In the genomic region with DNA sequence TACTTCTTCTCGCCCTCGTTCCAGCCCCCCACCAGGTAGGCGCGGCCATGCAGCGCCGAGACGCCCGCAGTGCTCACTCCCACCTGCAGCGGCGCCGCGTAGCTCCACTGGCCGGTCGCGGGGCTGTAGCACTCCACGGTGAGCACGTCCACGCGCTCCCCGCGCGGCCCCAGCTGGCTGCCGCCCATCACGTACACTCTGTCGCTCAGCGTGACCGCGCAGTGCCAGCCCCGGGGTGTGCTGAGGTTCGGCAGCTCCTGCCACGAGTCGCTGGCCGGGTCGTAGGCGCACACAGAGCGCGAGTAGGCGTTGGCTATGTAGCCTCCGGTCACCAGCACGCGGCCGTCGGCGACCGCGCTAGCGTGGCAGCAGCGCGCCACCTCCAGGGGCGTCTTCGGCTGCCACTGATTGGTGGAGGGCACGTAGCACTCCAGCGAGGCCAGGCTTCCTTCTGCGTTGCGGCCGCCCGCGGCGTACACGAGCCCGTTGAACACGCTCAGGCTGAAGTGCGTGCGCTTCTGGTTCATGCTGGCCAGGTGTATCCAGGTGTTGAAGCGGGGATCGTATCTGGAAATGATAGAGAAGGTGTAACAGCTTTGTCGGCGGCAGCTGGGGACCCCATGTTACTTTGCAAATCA, we compare ENCODE assay signal across 8 cellular contexts. TPM values are rescaled to one million over a fixed set of nuclear protein-coding genes. Genes with fewer than 3 reads are reported as not detected.
DNase-seq lines count a peak whose midpoint lies in the region; ATAC-seq and TF ChIP-seq lines count a peak whose summit lies in the region.

No MANE protein-coding gene starts in this region.

- no peak overlapping the region for H3K4ac ChIP-seq in neuronal stem cell (ENCODE audit: low read length)

- H2AK5ac ChIP-seq in neuronal stem cell (ENCODE audit: low read depth, low read length), result no peak overlapping the region

- H4K91ac ChIP-seq in neuronal stem cell (ENCODE audit: low read depth, low read length, poor library complexity), result no peak overlapping the region

- no peak for TF ChIP-seq EP300 in gastroesophageal sphincter (IDR thresholded peaks at IDR 0.05)

- TF ChIP-seq POLR2A in gastroesophageal sphincter (IDR thresholded peaks at IDR 0.05), result no peak

- H3K4me2 ChIP-seq in neuronal stem cell (ENCODE audit: insufficient read depth, low read length, poor library complexity, severe bottlenecking), result peak overlapping the region; percentile 98

- peak overlapping the region; percentile 51 for H2BK15ac ChIP-seq in neuronal stem cell (ENCODE audit: low read length)

- 0 to 3% methylated on average over 5 to 7 of the region's 68 CpGs for WGBS in gastroesophageal sphincter (ENCODE audit: low coverage in 1 of 2), 2 donors
- no CpG with 5 or more reads among the region's 68 CpGs for WGBS in neuronal stem cell (ENCODE audit: extremely low coverage in 2 of 2, insufficient read length in 2 of 2, insufficient replicate concordance in 1 of 2), 2 donors

- H3K79me1 ChIP-seq in neuronal stem cell (ENCODE audit: low read depth, low read length), result no peaks in the 10 kb centered on the region

- H3K4me1 ChIP-seq in gastroesophageal sphincter, result peaks cover 0 to 28% (median 3%) of the 10 kb centered on the region in 3 donors
- H3K4me1 ChIP-seq in neuronal stem cell (ENCODE audit: control insufficient read depth in 2 of 2, insufficient read depth in 1 of 2, low read depth in 1 of 2, low read length in 2 of 2), result peaks cover 1 to 3% of the 10 kb centered on the region in 2 donors
- H3K4me1 ChIP-seq in subcutaneous abdominal adipose tissue (ENCODE audit: control insufficient read depth in 5 of 5, insufficient read depth in 5 of 5, low read length in 5 of 5), result peaks cover 0 to 33% (median 23%) of the 10 kb centered on the region in 5 donors

- H2BK120ac ChIP-seq in neuronal stem cell (ENCODE audit: low read depth, low read length), result no peak overlapping the region

- peak overlapping the region; percentile 94 for H2AFZ ChIP-seq in neuronal stem cell (ENCODE audit: low read length)

- H3K27me3 ChIP-seq in gastroesophageal sphincter (no peaks in the 10 kb centered on the region), neuronal stem cell (ENCODE audit: control insufficient read depth in 3 of 3, insufficient read depth in 3 of 3, low read depth in 1 of 3, low read length in 3 of 3) (peaks cover 0 to 32% (median 14%) of the 10 kb centered on the region in 3 experiments), subcutaneous abdominal adipose tissue (ENCODE audit: control insufficient read depth in 5 of 5, insufficient read depth in 4 of 5, low read length in 5 of 5) (no peaks in the 10 kb centered on the region)

- H3K9ac ChIP-seq in neuronal stem cell (ENCODE audit: low read depth, low read length, poor library complexity) (peak overlapping the region; percentile 92), subcutaneous abdominal adipose tissue (ENCODE audit: low read length in 5 of 5) (peak overlapping the region in 4 of 5 donors; percentile 31 to 80 (median 64))

- peak overlapping the region; percentile 96 for H3K18ac ChIP-seq in neuronal stem cell (ENCODE audit: low read length)

- DNase-seq in DMS114 treated with DMSO at 0.1 percent for 48 hours (lab: John Stamatoyannopoulos, UW; ENCODE audit: unreplicated experiment) (peak; percentile 67), HuH-7 (ENCODE audit: low spot score) (peak; percentile 71), RKO (ENCODE audit: low spot score) (peak; percentile 55), neuronal stem cell (ENCODE audit: low spot score) (peak; percentile 61)
- peak; percentile 92 for DNase-seq in activated effector memory CD4-positive, alpha-beta T cell treated with anti-CD3 and anti-CD28 coated beads, Interleukin-2, amount 50 U/mL, for 16 hours

- TF ChIP-seq CTCF in gastroesophageal sphincter (IDR thresholded peaks at IDR 0.05), result peak; percentile 4 to 65 (median 28)

- H3K4me3 ChIP-seq in gastroesophageal sphincter (peak overlapping the region; percentile 44 to 66), neuronal stem cell (ENCODE audit: low read length in 2 of 2) (peak overlapping the region; percentile 39 to 77), subcutaneous abdominal adipose tissue (ENCODE audit: low read depth in 1 of 5, low read length in 5 of 5) (peak overlapping the region; percentile 66 to 75 (median 70))

- H2BK5ac ChIP-seq in neuronal stem cell (ENCODE audit: low read length), result no peak overlapping the region

- peak overlapping the region; percentile 88 for H4K8ac ChIP-seq in neuronal stem cell (ENCODE audit: low read depth, low read length)

- peak overlapping the region; percentile 62 for H3K23ac ChIP-seq in neuronal stem cell (ENCODE audit: low read depth, low read length, poor library complexity)

- peak; percentile 72 for ATAC-seq in GM21576 (IDR thresholded peaks at IDR 0.05; ENCODE audit: unreplicated experiment)
- peak; percentile 89 for ATAC-seq in gastroesophageal sphincter

- H2BK12ac ChIP-seq in neuronal stem cell (ENCODE audit: low read length), result no peak overlapping the region

- H3K9me3 ChIP-seq in gastroesophageal sphincter, result no peaks in the 10 kb centered on the region
- no peaks in the 10 kb centered on the region for H3K9me3 ChIP-seq in neuronal stem cell (replicated peaks in 1 of 2; ENCODE audit: control insufficient read depth in 2 of 2, insufficient read depth in 1 of 2, low read depth in 1 of 2, low read length in 2 of 2)
- H3K9me3 ChIP-seq in subcutaneous abdominal adipose tissue (ENCODE audit: control insufficient read depth in 5 of 5, low read length in 5 of 5), result no peaks in the 10 kb centered on the region

- H3K14ac ChIP-seq in neuronal stem cell (ENCODE audit: low read length), result peak overlapping the region; percentile 92

- no peaks in the 10 kb centered on the region for H3K36me3 ChIP-seq in gastroesophageal sphincter
- H3K36me3 ChIP-seq in neuronal stem cell (replicated peaks in 1 of 2; ENCODE audit: control insufficient read depth in 2 of 2, insufficient read depth in 2 of 2, low read length in 2 of 2), result no peaks in the 10 kb centered on the region
- peaks cover 0 to 4% (median 0%) of the 10 kb centered on the region in 5 donors for H3K36me3 ChIP-seq in subcutaneous abdominal adipose tissue (ENCODE audit: control insufficient read depth in 5 of 5, insufficient read depth in 5 of 5, low read length in 5 of 5)

- H3K27ac ChIP-seq in gastroesophageal sphincter (peak overlapping the region in 3 of 4 donors; percentile 24 to 65 (median 65)), neuronal stem cell (replicated peaks; ENCODE audit: low read length) (no peak overlapping the region), subcutaneous abdominal adipose tissue (ENCODE audit: low read depth, low read length) (peak overlapping the region; percentile 79)

RNA-seq across cellular contexts. Expression of a gene that starts 13.7 kb away (rescaled TPM):
- total RNA-seq in gastroesophageal sphincter, result under 1 TPM; 0.07 to 0.62 (median 0.44) TPM
- polyA plus RNA-seq in neuronal stem cell (2013, experiment 1 of 2), result 0.25 TPM
- 0.28 TPM for polyA plus RNA-seq in neuronal stem cell (2013, experiment 2 of 2)
